16 cellular contexts compared by ENCODE assay signal in genomic region chr12:15863258-15863835, GRCh38. TPM values are rescaled to one million over a fixed set of nuclear protein-coding genes. Genes with fewer than 3 reads are reported as not detected.
DNase-seq lines count a peak whose midpoint lies in the region; ATAC-seq and TF ChIP-seq lines count a peak whose summit lies in the region.
"Had no signal": no experiment of that assay in that cellular context is flagged by ENCODE, and none has a peak within 500 bp of the region (broad histone marks: within the 10 kb centered on the region; RNA-seq: fewer than 3 reads in every experiment).

No MANE protein-coding gene starts in this region.

- CTCF ChIA-PET in HEK293 (lab: Yijun Ruan, JAX): interaction anchor here (0.6 to 1.0 kb wide), 3 partner anchors 9 to 1569 kb away, joined by 3 to 4 read pairs (median 3); no protein-coding TSS in a partner anchor

- 52% methylated on average over 10 of the region's 10 CpGs for WGBS in liver

- POLR2A ChIA-PET in HEK293 (lab: Yijun Ruan, JAX): no interaction called here

- no peaks in the 10 kb centered on the region; the same call in 1 of the 2 replicates for H3K4me1 ChIP-seq in HEK293 (ENCODE audit: control insufficient read depth, insufficient read depth, low read length)
- peaks cover 4 to 37% (median 26%) of the 10 kb centered on the region in 4 donors for H3K4me1 ChIP-seq in liver (ENCODE audit: control insufficient read depth in 4 of 4, insufficient read depth in 4 of 4, low read length in 3 of 4)

- H3K27me3 Mint-ChIP-seq in type B pancreatic cell: peaks cover 22% of the 10 kb centered on the region
- H3K27me3 Mint-ChIP-seq: memory B cell, progenitor cell of endocrine pancreas had no signal

- H3K27ac ChIP-seq in HEK293 (ENCODE audit: extremely low read depth, low read depth, low read length) (no peak overlapping the region), liver (ENCODE audit: low read depth in 1 of 2, low read length in 2 of 2) (peak overlapping the region; percentile 9 to 60)

- ATAC-seq in HG02852 (IDR thresholded peaks at IDR 0.05; ENCODE audit: unreplicated experiment): no peak
- no peak for ATAC-seq in GM21786 (IDR thresholded peaks at IDR 0.05; ENCODE audit: unreplicated experiment)
- ATAC-seq: effector memory CD8-positive, alpha-beta T cell had no signal

- no peak overlapping the region for H3K9ac ChIP-seq in liver (ENCODE audit: low read depth in 1 of 2, low read length in 2 of 2)

- no peak overlapping the region for H3K4me3 ChIP-seq in HEK293 (ENCODE audit: low read depth, low read length)
- no peak overlapping the region for H3K4me3 ChIP-seq in liver (ENCODE audit: low read depth in 1 of 3, low read length in 3 of 3)

- no peaks in the 10 kb centered on the region for H3K27me3 ChIP-seq in liver (ENCODE audit: control insufficient read depth in 4 of 4, insufficient read depth in 4 of 4, low read length in 3 of 4)

- DNase-seq in EL: peak; percentile 37
- peak; percentile 86 for DNase-seq in amniotic epithelial cell (ENCODE audit: low read depth)
- no peak for DNase-seq in type B pancreatic cell (ENCODE audit: extremely low spot score, unreplicated experiment)
- DNase-seq: activated naive CD4-positive, alpha-beta T cell treated with Interleukin-2 at 50 U/mL for 16 hours; effector memory CD8-positive, alpha-beta T cell; head of caudate nucleus; NCI-H1436 treated with DMSO at 0.1 percent for 48 hours; NCI-H2227 treated with DMSO at 0.1 percent for 48 hours; stimulated activated CD8-positive, alpha-beta memory T cell treated with anti-CD3 and anti-CD28 coated beads, Interleukin-4, amount 100 ng/mL, for 48 hours had no signal

- TF ChIP-seq RAD21 in liver (IDR thresholded peaks at IDR 0.05): no peak

- H3K9me3 Mint-ChIP-seq in type B pancreatic cell: no peaks in the 10 kb centered on the region
- H3K9me3 Mint-ChIP-seq: effector memory CD8-positive, alpha-beta T cell; memory B cell; nephron had no signal

- no peaks in the 10 kb centered on the region for H3K9me3 ChIP-seq in HEK293 (ENCODE audit: control insufficient read depth, insufficient read depth, low read depth, low read length)
- no peaks in the 10 kb centered on the region for H3K9me3 ChIP-seq in liver (ENCODE audit: control insufficient read depth in 4 of 4, low read length in 3 of 4)

- TF ChIP-seq CTCF in HEK293 (tag by site-specific recombination; IDR thresholded peaks at IDR 0.05): no peak
- no peak for TF ChIP-seq CTCF in liver (IDR thresholded peaks at IDR 0.05; ENCODE audit: low read depth, low read length, missing input control)
- TF ChIP-seq CTCF in type B pancreatic cell (conservative IDR thresholded peaks at IDR 0.05): no peak

- H3K4me3 Mint-ChIP-seq in type B pancreatic cell: no peak overlapping the region
- H3K4me3 Mint-ChIP-seq: effector memory CD8-positive, alpha-beta T cell; nephron had no signal

- no peak overlapping the region for H3K27ac Mint-ChIP-seq in type B pancreatic cell
- H3K27ac Mint-ChIP-seq: effector memory CD8-positive, alpha-beta T cell; memory B cell; nephron; progenitor cell of endocrine pancreas had no signal

- no peaks in the 10 kb centered on the region for H3K36me3 Mint-ChIP-seq in type B pancreatic cell
- H3K36me3 Mint-ChIP-seq: memory B cell had no signal

- no peaks in the 10 kb centered on the region for H3K4me1 Mint-ChIP-seq in type B pancreatic cell (ENCODE audit: unreplicated experiment)
- H3K4me1 Mint-ChIP-seq: nephron had no signal

- no peaks in the 10 kb centered on the region for H3K36me3 ChIP-seq in HEK293 (ENCODE audit: control insufficient read depth in 2 of 2, insufficient read depth in 1 of 2, low read length in 2 of 2)
- no peaks in the 10 kb centered on the region for H3K36me3 ChIP-seq in liver (ENCODE audit: control insufficient read depth in 4 of 4, insufficient read depth in 3 of 4, low read depth in 1 of 4, low read length in 3 of 4)

TF ChIP-seq in HEK293, 187 proteins besides CTCF, POLR2A, EP300 and RAD21 (continues in another document):
- TF ChIP-seq SETDB1 (IDR thresholded peaks at IDR 0.05; ENCODE audit: insufficient read length, low read length) (peak; percentile 68), ZNF837 (tag by site-specific recombination; IDR thresholded peaks at IDR 0.05) (no peak), ZNF37A (tag by site-specific recombination; IDR thresholded peaks at IDR 0.05) (no peak), ZNF366 (tag by site-specific recombination; conservative IDR thresholded peaks at IDR 0.05) (no peak), ZBTB48 (tag by site-specific recombination; IDR thresholded peaks at IDR 0.05) (no peak)
- TF ChIP-seq, protein P1, sequence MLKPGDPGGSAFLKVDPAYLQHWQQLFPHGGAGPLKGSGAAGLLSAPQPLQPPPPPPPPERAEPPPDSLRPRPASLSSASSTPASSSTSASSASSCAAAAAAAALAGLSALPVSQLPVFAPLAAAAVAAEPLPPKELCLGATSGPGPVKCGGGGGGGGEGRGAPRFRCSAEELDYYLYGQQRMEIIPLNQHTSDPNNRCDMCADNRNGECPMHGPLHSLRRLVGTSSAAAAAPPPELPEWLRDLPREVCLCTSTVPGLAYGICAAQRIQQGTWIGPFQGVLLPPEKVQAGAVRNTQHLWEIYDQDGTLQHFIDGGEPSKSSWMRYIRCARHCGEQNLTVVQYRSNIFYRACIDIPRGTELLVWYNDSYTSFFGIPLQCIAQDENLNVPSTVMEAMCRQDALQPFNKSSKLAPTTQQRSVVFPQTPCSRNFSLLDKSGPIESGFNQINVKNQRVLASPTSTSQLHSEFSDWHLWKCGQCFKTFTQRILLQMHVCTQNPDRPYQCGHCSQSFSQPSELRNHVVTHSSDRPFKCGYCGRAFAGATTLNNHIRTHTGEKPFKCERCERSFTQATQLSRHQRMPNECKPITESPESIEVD (tag by site-specific recombination; IDR thresholded peaks at IDR 0.05): 0 out of 2 replicates have a peak, but pooled peaks have one; percentile 17
- TF ChIP-seq, protein P2, sequence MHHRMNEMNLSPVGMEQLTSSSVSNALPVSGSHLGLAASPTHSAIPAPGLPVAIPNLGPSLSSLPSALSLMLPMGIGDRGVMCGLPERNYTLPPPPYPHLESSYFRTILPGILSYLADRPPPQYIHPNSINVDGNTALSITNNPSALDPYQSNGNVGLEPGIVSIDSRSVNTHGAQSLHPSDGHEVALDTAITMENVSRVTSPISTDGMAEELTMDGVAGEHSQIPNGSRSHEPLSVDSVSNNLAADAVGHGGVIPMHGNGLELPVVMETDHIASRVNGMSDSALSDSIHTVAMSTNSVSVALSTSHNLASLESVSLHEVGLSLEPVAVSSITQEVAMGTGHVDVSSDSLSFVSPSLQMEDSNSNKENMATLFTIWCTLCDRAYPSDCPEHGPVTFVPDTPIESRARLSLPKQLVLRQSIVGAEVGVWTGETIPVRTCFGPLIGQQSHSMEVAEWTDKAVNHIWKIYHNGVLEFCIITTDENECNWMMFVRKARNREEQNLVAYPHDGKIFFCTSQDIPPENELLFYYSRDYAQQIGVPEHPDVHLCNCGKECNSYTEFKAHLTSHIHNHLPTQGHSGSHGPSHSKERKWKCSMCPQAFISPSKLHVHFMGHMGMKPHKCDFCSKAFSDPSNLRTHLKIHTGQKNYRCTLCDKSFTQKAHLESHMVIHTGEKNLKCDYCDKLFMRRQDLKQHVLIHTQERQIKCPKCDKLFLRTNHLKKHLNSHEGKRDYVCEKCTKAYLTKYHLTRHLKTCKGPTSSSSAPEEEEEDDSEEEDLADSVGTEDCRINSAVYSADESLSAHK (tag by site-specific recombination; IDR thresholded peaks at IDR 0.05): no peak

TF ChIP-seq in liver, 16 proteins besides CTCF, POLR2A, EP300 and RAD21 (continues in another document):
- TF ChIP-seq RXRA (IDR thresholded peaks at IDR 0.05): no peak
- TF ChIP-seq HNF4G (IDR thresholded peaks at IDR 0.05): no peak
- TF ChIP-seq EGR1 (IDR thresholded peaks at IDR 0.05; ENCODE audit: low read depth in 2 of 2): no peak
- TF ChIP-seq, protein P3, sequence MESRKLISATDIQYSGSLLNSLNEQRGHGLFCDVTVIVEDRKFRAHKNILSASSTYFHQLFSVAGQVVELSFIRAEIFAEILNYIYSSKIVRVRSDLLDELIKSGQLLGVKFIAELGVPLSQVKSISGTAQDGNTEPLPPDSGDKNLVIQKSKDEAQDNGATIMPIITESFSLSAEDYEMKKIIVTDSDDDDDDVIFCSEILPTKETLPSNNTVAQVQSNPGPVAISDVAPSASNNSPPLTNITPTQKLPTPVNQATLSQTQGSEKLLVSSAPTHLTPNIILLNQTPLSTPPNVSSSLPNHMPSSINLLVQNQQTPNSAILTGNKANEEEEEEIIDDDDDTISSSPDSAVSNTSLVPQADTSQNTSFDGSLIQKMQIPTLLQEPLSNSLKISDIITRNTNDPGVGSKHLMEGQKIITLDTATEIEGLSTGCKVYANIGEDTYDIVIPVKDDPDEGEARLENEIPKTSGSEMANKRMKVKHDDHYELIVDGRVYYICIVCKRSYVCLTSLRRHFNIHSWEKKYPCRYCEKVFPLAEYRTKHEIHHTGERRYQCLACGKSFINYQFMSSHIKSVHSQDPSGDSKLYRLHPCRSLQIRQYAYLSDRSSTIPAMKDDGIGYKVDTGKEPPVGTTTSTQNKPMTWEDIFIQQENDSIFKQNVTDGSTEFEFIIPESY (IDR thresholded peaks at IDR 0.05): no peak

RNA-seq across cellular contexts. Expression of gene STRAP, which starts 18.8 kb away (rescaled TPM):
- total RNA-seq in liver: 10 to 100 TPM; 33.5 to 41.0 TPM
- polyA plus RNA-seq in liver: 10 to 100 TPM; 55.2 to 63.8 TPM
- 140 and 258 TPM in 2 replicates for total RNA-seq in type B pancreatic cell (ENCODE audit: low replicate concordance)

RNA-seq across cellular contexts. Expression of gene DERA, which starts 47.8 kb away (rescaled TPM):
- 10 to 100 TPM; 47.6 to 65.2 TPM for total RNA-seq in liver
- 10 to 100 TPM; 32.9 to 57.2 TPM for polyA plus RNA-seq in liver
- 33.9 and 71.9 TPM in 2 replicates for total RNA-seq in type B pancreatic cell (ENCODE audit: low replicate concordance)
